8 cellular contexts compared by ENCODE assay signal in the genomic region with DNA sequence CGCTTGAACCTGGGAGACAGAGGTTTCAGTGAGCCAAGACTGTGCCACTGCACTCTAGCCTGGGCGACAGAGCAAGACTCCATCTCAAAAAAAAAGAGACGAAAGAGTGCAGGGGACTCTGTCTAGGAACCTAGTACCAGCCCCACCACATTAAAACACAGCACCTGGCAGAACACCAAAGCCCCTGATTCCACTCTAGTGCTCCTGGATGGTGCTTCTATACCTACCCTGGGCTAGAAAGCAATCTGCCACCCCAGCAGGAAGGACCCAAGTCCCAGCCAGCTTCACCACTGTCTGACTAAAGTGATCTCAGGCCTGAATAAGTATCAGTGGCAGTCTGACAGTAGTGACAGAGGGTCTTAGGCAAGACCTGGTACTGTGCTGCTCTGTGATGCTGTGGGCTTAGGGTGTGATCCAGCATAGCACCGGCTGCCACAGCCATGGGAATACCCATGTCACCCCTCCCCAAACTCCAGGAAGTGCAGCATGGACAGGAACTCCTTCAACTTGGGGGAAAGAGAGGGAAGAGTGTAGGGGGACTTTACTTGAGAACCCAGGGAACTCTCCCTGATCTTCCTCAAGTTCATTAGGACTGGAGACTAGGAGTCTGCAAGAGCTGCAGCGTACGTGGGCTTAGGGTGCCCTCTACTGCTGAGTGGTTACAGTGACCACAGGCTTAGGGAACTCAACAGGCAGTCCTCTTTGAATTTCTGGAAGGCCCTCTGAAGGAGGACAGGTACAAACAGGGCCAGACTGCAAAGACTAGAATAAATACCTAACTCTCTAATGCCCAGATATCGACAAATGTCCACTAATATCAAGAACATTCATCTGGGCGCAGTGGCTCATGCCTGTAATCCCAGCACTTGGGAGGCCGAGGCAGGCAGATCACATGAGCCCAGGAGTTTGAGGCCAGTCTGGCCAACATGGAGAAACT. TPM values are rescaled to one million over a fixed set of nuclear protein-coding genes. Genes with fewer than 3 reads are reported as not detected.
DNase-seq lines count a peak whose midpoint lies in the region; ATAC-seq and TF ChIP-seq lines count a peak whose summit lies in the region.

No MANE protein-coding gene starts in this region.

- no peaks in the 10 kb centered on the region for H3K9me3 Mint-ChIP-seq in activated naive CD4-positive, alpha-beta T cell treated with anti-CD3 and anti-CD28 coated beads, Interleukin-2, amount 10 ng/mL, durations not matched to agents 7 days and 5 days

- no peaks in the 10 kb centered on the region for H3K27me3 Mint-ChIP-seq in activated naive CD4-positive, alpha-beta T cell treated with anti-CD3 and anti-CD28 coated beads, Interleukin-2, amount 10 ng/mL, durations not matched to agents 7 days and 5 days

- no peaks in the 10 kb centered on the region for H3K9me2 ChIP-seq in SK-N-SH

- no peak overlapping the region for H3K4me2 ChIP-seq in SK-N-SH

- H4K20me1 ChIP-seq in SK-N-SH (ENCODE audit: insufficient read depth), result no peaks in the 10 kb centered on the region

- POLR2A ChIA-PET in SK-N-SH (lab: Yijun Ruan, JAX), result interaction anchor here (0.6 kb wide), 1 partner anchor 269 kb away, joined by 3 read pairs; no protein-coding TSS in a partner anchor

- no peak overlapping the region for H3K27ac ChIP-seq in SK-N-SH (ENCODE audit: low read depth in 2 of 2, low read length in 1 of 2)

- TF ChIP-seq EP300 in SK-N-SH (IDR thresholded peaks at IDR 0.05; ENCODE audit: borderline replicate concordance in 1 of 2, low read depth in 1 of 2, low read length in 1 of 2), result no peak

- H2AFZ ChIP-seq in SK-N-SH (ENCODE audit: low read depth), result no peak overlapping the region

- no peak overlapping the region for H3K9ac ChIP-seq in SK-N-SH

- CTCF ChIA-PET in SK-N-SH (lab: Yijun Ruan, JAX), result interaction anchor here (0.7 to 3.7 kb wide), 26 partner anchors 10 to 325 kb away, joined by 3 to 25 read pairs (median 4); a partner anchor contains a TSS
- CTCF ChIA-PET in activated naive CD4-positive, alpha-beta T cell treated with anti-CD3 and anti-CD28 coated beads, Interleukin-2, amount 10 ng/mL, durations not matched to agents 7 days and 5 days (lab: Charles Lee), result interaction anchor here (0.8 to 3.5 kb wide), 10 partner anchors 9 to 248 kb away, joined by 3 to 30 read pairs (median 4); no protein-coding TSS in a partner anchor

- H3K4me3 ChIP-seq in SK-N-SH (ENCODE audit: low read depth in 2 of 2, low read length in 1 of 2) (peak overlapping the region in 1 of 2 experiments; percentile 31; a peak in 1 of 4 replicates), skeletal muscle cell (ENCODE audit: low read depth, low read length) (no peak overlapping the region)

- peak; percentile 98 for TF ChIP-seq RAD21 in SK-N-SH (IDR thresholded peaks at IDR 0.05; ENCODE audit: low read length)

- no peak overlapping the region for H3K4me3 Mint-ChIP-seq in activated naive CD4-positive, alpha-beta T cell treated with anti-CD3 and anti-CD28 coated beads, Interleukin-2, amount 10 ng/mL, durations not matched to agents 7 days and 5 days

- H3K36me3 Mint-ChIP-seq in activated naive CD4-positive, alpha-beta T cell treated with anti-CD3 and anti-CD28 coated beads, Interleukin-2, amount 10 ng/mL, durations not matched to agents 7 days and 5 days, result no peaks in the 10 kb centered on the region

- no peak overlapping the region for H3K27ac Mint-ChIP-seq in activated naive CD4-positive, alpha-beta T cell treated with anti-CD3 and anti-CD28 coated beads, Interleukin-2, amount 10 ng/mL, durations not matched to agents 7 days and 5 days

- H3K4me1 Mint-ChIP-seq in activated naive CD4-positive, alpha-beta T cell treated with anti-CD3 and anti-CD28 coated beads, Interleukin-2, amount 10 ng/mL, durations not matched to agents 7 days and 5 days, result peaks cover 4% of the 10 kb centered on the region

- no peak for ATAC-seq in GM21367 (IDR thresholded peaks at IDR 0.05; ENCODE audit: unreplicated experiment)
- no peak for ATAC-seq in GM18517 (IDR thresholded peaks at IDR 0.05; ENCODE audit: unreplicated experiment)

- 40% methylated on average over 9 of the region's 9 CpGs for WGBS in SK-N-SH (ENCODE audit: low lambda C conversion rate)

- no peaks in the 10 kb centered on the region; the same call in 1 of the 2 replicates for H3K27me3 ChIP-seq in SK-N-SH (ENCODE audit: insufficient read depth)

- H3K36me3 ChIP-seq in SK-N-SH (replicated peaks in 1 of 2; ENCODE audit: control insufficient read depth in 1 of 2, insufficient read depth in 2 of 2, low read length in 1 of 2), result no peaks in the 10 kb centered on the region

- no peaks in the 10 kb centered on the region for H3K9me3 ChIP-seq in SK-N-SH

- H3K79me2 ChIP-seq in SK-N-SH (ENCODE audit: insufficient read depth), result no peaks in the 10 kb centered on the region

- peak; percentile 15 for DNase-seq in NCI-H1048 (lab: John Stamatoyannopoulos, UW)
- DNase-seq in SK-N-SH, result peak; percentile 78
- peak; percentile 86 for DNase-seq in activated naive CD4-positive, alpha-beta T cell treated with anti-CD3 and anti-CD28 coated beads, Interleukin-2, amount 10 ng/mL, durations not matched to agents 7 days and 5 days
- peak; percentile 78 for DNase-seq in cardiac septum (ENCODE audit: low spot score)
- DNase-seq in skeletal muscle cell (ENCODE audit: low read depth), result peak; percentile 59

- H3F3A ChIP-seq in SK-N-SH (replicated peaks; ENCODE audit: insufficient read depth), result no peaks in the 10 kb centered on the region

- TF ChIP-seq CTCF in GM12873 (IDR thresholded peaks at IDR 0.05; ENCODE audit: insufficient read depth, low read depth, low read length, missing control alignments) (peak; percentile 93), SK-N-SH (IDR thresholded peaks at IDR 0.05) (peak; percentile 88)

- H3K4me1 ChIP-seq in SK-N-SH (ENCODE audit: control insufficient read depth in 1 of 2, insufficient read depth in 2 of 2, low read depth in 1 of 2, low read length in 1 of 2), result no peaks in the 10 kb centered on the region

- intact Hi-C loops in cardiac septum (cut with DNase I), result loop anchor here (1.0 kb wide), 1 partner anchor 130 kb away; no protein-coding TSS in a partner anchor

TF ChIP-seq in SK-N-SH, 30 proteins besides CTCF, POLR2A, EP300 and RAD21:
- TF ChIP-seq RCOR1 (IDR thresholded peaks at IDR 0.05; ENCODE audit: low read length), result no peak
- TF ChIP-seq YY1 (IDR thresholded peaks at IDR 0.05; ENCODE audit: low read depth), result no peak
- peak; percentile 90 for TF ChIP-seq SMC3 (IDR thresholded peaks at IDR 0.05; ENCODE audit: low read depth, low read length)

RNA-seq across cellular contexts. Expression of a gene that starts 30.0 kb away (rescaled TPM):
- not detected in 2 replicates for polyA plus RNA-seq in SK-N-SH (2012; rRNA removed)
- under 0.01 TPM in 1 of 2 replicates, not detected in the other for polyA plus RNA-seq in SK-N-SH (2012; cell fraction: cytosol; rRNA removed)
- 0.06 TPM in 1 of 2 replicates, not detected in the other for polyA plus RNA-seq in SK-N-SH (2012; cell fraction: nucleus; rRNA removed)
- 1.6 TPM for total RNA-seq in cardiac septum

RNA-seq across cellular contexts. Expression of a gene that starts 40.9 kb away (rescaled TPM):
- polyA plus RNA-seq in SK-N-SH (2012; rRNA removed), result not detected in 2 replicates
- 0.01 TPM in 2 replicates for polyA plus RNA-seq in SK-N-SH (2012; cell fraction: cytosol; rRNA removed)
- polyA plus RNA-seq in SK-N-SH (2012; cell fraction: nucleus; rRNA removed), result 0.05 TPM in 1 of 2 replicates, not detected in the other
- not detected for total RNA-seq in cardiac septum

Comparison
In these comparisons a context has a peak if more than half of its experiments do, and no peak if none do; other contexts are left out.
1. DNase-seq: peak in every context shown above with its lines; median percentile 86 in activated naive CD4-positive, alpha-beta T cell treated with anti-CD3 and anti-CD28 coated beads, Interleukin-2, amount 10 ng/mL, durations not matched to agents 7 days and 5 days; 78 in SK-N-SH; 78 in cardiac septum; 59 in skeletal muscle cell; 15 in NCI-H1048.